In the genomic region with DNA sequence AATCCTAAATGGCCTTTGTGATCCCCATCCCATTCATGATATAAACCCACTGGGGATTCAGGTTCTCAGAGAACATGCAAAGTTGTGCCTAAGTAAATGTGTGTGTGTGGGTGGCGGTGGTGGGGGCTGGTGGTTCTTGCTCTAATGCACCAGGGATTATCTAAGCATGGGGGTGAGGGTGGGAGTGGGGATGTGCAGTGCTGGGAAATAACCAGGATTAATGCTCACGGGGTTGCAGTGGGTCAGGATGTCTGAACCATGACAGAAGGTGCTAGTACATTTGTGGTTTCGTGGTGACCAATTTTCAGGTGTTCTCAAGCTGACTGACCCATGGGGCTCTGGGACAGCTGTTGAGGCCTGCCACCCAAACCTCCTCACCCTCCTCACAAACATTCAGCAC, we compare ENCODE assay signal across 1 cellular context.
TF ChIP-seq lines count a peak whose summit lies in the region.

No MANE protein-coding gene starts in this region.

TF ChIP-seq in GM12878, 131 proteins besides CTCF, POLR2A, EP300 and RAD21 (continues in another document):
- TF ChIP-seq SP1 (IDR thresholded peaks at IDR 0.05; ENCODE audit: low read depth, low read length): no peak
- TF ChIP-seq, protein P1, sequence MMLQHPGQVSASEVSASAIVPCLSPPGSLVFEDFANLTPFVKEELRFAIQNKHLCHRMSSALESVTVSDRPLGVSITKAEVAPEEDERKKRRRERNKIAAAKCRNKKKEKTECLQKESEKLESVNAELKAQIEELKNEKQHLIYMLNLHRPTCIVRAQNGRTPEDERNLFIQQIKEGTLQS (IDR thresholded peaks at IDR 0.05; ENCODE audit: borderline replicate concordance, extremely low read depth, low read depth, low read length): no peak
- peak; percentile 76 for TF ChIP-seq BCL3 (IDR thresholded peaks at IDR 0.05; ENCODE audit: borderline replicate concordance, insufficient read depth, low read depth, low read length, poor library complexity, severe bottlenecking)
- TF ChIP-seq DPF2 (IDR thresholded peaks at IDR 0.05): peak; percentile 60
- TF ChIP-seq EED (IDR thresholded peaks at IDR 0.05; ENCODE audit: low read depth): peak; percentile 53; the same call in 1 of the 2 replicates
- TF ChIP-seq, protein P2, sequence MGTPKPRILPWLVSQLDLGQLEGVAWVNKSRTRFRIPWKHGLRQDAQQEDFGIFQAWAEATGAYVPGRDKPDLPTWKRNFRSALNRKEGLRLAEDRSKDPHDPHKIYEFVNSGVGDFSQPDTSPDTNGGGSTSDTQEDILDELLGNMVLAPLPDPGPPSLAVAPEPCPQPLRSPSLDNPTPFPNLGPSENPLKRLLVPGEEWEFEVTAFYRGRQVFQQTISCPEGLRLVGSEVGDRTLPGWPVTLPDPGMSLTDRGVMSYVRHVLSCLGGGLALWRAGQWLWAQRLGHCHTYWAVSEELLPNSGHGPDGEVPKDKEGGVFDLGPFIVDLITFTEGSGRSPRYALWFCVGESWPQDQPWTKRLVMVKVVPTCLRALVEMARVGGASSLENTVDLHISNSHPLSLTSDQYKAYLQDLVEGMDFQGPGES (IDR thresholded peaks at IDR 0.05): no peak
- no peak for TF ChIP-seq YY1 (IDR thresholded peaks at IDR 0.05; ENCODE audit: low read depth, low read length)
- TF ChIP-seq BACH1 (IDR thresholded peaks at IDR 0.05; ENCODE audit: borderline replicate concordance): no peak
- no peak for TF ChIP-seq CBX5 (IDR thresholded peaks at IDR 0.05; ENCODE audit: low read depth)
- no peak for TF ChIP-seq ZZZ3 (IDR thresholded peaks at IDR 0.05; ENCODE audit: control insufficient read depth, insufficient read length, low read depth)
- no peak for TF ChIP-seq NRF1 (conservative IDR thresholded peaks at IDR 0.05; ENCODE audit: low read depth, low read length)
- TF ChIP-seq, protein P3, sequence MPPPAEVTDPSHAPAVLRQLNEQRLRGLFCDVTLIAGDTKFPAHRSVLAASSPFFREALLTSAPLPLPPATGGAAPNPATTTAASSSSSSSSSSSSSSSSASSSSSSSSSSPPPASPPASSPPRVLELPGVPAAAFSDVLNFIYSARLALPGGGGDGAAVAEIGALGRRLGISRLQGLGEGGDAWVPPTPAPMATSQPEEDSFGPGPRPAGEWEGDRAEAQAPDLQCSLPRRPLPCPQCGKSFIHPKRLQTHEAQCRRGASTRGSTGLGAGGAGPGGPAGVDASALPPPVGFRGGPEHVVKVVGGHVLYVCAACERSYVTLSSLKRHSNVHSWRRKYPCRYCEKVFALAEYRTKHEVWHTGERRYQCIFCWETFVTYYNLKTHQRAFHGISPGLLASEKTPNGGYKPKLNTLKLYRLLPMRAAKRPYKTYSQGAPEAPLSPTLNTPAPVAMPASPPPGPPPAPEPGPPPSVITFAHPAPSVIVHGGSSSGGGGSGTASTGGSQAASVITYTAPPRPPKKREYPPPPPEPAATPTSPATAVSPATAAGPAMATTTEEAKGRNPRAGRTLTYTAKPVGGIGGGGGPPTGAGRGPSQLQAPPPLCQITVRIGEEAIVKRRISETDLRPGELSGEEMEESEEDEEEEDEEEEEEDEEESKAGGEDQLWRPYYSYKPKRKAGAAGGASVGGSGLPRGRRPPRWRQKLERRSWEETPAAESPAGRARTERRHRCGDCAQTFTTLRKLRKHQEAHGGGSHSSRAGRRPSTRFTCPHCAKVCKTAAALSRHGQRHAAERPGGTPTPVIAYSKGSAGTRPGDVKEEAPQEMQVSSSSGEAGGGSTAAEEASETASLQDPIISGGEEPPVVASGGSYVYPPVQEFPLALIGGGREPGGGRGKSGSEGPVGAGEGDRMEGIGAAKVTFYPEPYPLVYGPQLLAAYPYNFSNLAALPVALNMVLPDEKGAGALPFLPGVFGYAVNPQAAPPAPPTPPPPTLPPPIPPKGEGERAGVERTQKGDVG (CRISPR knock-in tag; IDR thresholded peaks at IDR 0.05): no peak
- TF ChIP-seq, protein P4, sequence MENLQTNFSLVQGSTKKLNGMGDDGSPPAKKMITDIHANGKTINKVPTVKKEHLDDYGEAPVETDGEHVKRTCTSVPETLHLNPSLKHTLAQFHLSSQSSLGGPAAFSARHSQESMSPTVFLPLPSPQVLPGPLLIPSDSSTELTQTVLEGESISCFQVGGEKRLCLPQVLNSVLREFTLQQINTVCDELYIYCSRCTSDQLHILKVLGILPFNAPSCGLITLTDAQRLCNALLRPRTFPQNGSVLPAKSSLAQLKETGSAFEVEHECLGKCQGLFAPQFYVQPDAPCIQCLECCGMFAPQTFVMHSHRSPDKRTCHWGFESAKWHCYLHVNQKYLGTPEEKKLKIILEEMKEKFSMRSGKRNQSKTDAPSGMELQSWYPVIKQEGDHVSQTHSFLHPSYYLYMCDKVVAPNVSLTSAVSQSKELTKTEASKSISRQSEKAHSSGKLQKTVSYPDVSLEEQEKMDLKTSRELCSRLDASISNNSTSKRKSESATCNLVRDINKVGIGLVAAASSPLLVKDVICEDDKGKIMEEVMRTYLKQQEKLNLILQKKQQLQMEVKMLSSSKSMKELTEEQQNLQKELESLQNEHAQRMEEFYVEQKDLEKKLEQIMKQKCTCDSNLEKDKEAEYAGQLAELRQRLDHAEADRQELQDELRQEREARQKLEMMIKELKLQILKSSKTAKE (IDR thresholded peaks at IDR 0.05; ENCODE audit: low read depth, poor library complexity, severe bottlenecking): no peak
- no peak for TF ChIP-seq NR2C1 (IDR thresholded peaks at IDR 0.05)
- TF ChIP-seq, protein P5, sequence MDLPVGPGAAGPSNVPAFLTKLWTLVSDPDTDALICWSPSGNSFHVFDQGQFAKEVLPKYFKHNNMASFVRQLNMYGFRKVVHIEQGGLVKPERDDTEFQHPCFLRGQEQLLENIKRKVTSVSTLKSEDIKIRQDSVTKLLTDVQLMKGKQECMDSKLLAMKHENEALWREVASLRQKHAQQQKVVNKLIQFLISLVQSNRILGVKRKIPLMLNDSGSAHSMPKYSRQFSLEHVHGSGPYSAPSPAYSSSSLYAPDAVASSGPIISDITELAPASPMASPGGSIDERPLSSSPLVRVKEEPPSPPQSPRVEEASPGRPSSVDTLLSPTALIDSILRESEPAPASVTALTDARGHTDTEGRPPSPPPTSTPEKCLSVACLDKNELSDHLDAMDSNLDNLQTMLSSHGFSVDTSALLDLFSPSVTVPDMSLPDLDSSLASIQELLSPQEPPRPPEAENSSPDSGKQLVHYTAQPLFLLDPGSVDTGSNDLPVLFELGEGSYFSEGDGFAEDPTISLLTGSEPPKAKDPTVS (IDR thresholded peaks at IDR 0.05; ENCODE audit: low read depth, low read length): no peak
- TF ChIP-seq, protein P6, sequence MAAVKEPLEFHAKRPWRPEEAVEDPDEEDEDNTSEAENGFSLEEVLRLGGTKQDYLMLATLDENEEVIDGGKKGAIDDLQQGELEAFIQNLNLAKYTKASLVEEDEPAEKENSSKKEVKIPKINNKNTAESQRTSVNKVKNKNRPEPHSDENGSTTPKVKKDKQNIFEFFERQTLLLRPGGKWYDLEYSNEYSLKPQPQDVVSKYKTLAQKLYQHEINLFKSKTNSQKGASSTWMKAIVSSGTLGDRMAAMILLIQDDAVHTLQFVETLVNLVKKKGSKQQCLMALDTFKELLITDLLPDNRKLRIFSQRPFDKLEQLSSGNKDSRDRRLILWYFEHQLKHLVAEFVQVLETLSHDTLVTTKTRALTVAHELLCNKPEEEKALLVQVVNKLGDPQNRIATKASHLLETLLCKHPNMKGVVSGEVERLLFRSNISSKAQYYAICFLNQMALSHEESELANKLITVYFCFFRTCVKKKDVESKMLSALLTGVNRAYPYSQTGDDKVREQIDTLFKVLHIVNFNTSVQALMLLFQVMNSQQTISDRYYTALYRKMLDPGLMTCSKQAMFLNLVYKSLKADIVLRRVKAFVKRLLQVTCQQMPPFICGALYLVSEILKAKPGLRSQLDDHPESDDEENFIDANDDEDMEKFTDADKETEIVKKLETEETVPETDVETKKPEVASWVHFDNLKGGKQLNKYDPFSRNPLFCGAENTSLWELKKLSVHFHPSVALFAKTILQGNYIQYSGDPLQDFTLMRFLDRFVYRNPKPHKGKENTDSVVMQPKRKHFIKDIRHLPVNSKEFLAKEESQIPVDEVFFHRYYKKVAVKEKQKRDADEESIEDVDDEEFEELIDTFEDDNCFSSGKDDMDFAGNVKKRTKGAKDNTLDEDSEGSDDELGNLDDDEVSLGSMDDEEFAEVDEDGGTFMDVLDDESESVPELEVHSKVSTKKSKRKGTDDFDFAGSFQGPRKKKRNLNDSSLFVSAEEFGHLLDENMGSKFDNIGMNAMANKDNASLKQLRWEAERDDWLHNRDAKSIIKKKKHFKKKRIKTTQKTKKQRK (IDR thresholded peaks at IDR 0.05; ENCODE audit: low read depth, low read length): no peak
- peak; percentile 26 to 47; a peak in 2 of 4 replicates for TF ChIP-seq BHLHE40 (IDR thresholded peaks at IDR 0.05; ENCODE audit: borderline replicate concordance in 1 of 2, low read depth in 2 of 2, low read length in 1 of 2)
- no peak for TF ChIP-seq BMI1 (IDR thresholded peaks at IDR 0.05; ENCODE audit: borderline replicate concordance)
- TF ChIP-seq SMAD1 (IDR thresholded peaks at IDR 0.05; ENCODE audit: low read depth, partially characterized antibody): no peak
- TF ChIP-seq MTA2 (IDR thresholded peaks at IDR 0.05; ENCODE audit: low read depth): peak; percentile 69
- no peak for TF ChIP-seq SRF (IDR thresholded peaks at IDR 0.05; ENCODE audit: low read depth in 2 of 2, low read length in 2 of 2)
- TF ChIP-seq, protein P7, sequence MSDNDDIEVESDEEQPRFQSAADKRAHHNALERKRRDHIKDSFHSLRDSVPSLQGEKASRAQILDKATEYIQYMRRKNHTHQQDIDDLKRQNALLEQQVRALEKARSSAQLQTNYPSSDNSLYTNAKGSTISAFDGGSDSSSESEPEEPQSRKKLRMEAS (IDR thresholded peaks at IDR 0.05; ENCODE audit: low read depth, low read length): no peak
- TF ChIP-seq NR2C2 (IDR thresholded peaks at IDR 0.05; ENCODE audit: borderline replicate concordance, control insufficient read depth, insufficient read length, low read depth): no peak
- peak; percentile 64; the same call in 1 of the 2 replicates for TF ChIP-seq BCL11A (IDR thresholded peaks at IDR 0.05; ENCODE audit: low read depth, low read length)
- TF ChIP-seq HDAC2 (IDR thresholded peaks at IDR 0.05): no peak
- TF ChIP-seq NFXL1 (IDR thresholded peaks at IDR 0.05; ENCODE audit: borderline replicate concordance): no peak
- no peak for TF ChIP-seq FOXK2 (IDR thresholded peaks at IDR 0.05)
- TF ChIP-seq TBL1XR1 (IDR thresholded peaks at IDR 0.05; ENCODE audit: low read depth, low read length): peak; percentile 16; the same call in 1 of the 2 replicates
- TF ChIP-seq ZNF24 (IDR thresholded peaks at IDR 0.05): no peak
- TF ChIP-seq, protein P8, sequence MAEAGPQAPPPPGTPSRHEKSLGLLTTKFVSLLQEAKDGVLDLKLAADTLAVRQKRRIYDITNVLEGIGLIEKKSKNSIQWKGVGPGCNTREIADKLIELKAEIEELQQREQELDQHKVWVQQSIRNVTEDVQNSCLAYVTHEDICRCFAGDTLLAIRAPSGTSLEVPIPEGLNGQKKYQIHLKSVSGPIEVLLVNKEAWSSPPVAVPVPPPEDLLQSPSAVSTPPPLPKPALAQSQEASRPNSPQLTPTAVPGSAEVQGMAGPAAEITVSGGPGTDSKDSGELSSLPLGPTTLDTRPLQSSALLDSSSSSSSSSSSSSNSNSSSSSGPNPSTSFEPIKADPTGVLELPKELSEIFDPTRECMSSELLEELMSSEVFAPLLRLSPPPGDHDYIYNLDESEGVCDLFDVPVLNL (IDR thresholded peaks at IDR 0.05; ENCODE audit: low read depth, low read length): no peak
- no peak for TF ChIP-seq SMC3 (IDR thresholded peaks at IDR 0.05; ENCODE audit: borderline replicate concordance, low read length)
- TF ChIP-seq USF1 (IDR thresholded peaks at IDR 0.05; ENCODE audit: borderline replicate concordance, extremely low read length, insufficient read depth, low read depth, low read length): no peak
- TF ChIP-seq BRCA1 (IDR thresholded peaks at IDR 0.05; ENCODE audit: low read depth, low read length): no peak
- peak; percentile 88 for TF ChIP-seq RUNX3 (IDR thresholded peaks at IDR 0.05; ENCODE audit: low read length)
- peak; percentile 82; the same call in 1 of the 2 replicates for TF ChIP-seq TCF3 (IDR thresholded peaks at IDR 0.05; ENCODE audit: borderline replicate concordance, insufficient read depth, low read depth, low read length)
- no peak for TF ChIP-seq POLR2AphosphoS5 (IDR thresholded peaks at IDR 0.05; ENCODE audit: low read length)
- no peak for TF ChIP-seq ZNF622 (IDR thresholded peaks at IDR 0.05)
- no peak for TF ChIP-seq ZSCAN29 (IDR thresholded peaks at IDR 0.05)
- no peak for TF ChIP-seq RB1 (IDR thresholded peaks at IDR 0.05; ENCODE audit: borderline replicate concordance)
- no peak for TF ChIP-seq HCFC1 (IDR thresholded peaks at IDR 0.05; ENCODE audit: low read length)
- TF ChIP-seq NFIC (IDR thresholded peaks at IDR 0.05; ENCODE audit: low read depth, low read length): peak; percentile 60
- TF ChIP-seq, protein P9, sequence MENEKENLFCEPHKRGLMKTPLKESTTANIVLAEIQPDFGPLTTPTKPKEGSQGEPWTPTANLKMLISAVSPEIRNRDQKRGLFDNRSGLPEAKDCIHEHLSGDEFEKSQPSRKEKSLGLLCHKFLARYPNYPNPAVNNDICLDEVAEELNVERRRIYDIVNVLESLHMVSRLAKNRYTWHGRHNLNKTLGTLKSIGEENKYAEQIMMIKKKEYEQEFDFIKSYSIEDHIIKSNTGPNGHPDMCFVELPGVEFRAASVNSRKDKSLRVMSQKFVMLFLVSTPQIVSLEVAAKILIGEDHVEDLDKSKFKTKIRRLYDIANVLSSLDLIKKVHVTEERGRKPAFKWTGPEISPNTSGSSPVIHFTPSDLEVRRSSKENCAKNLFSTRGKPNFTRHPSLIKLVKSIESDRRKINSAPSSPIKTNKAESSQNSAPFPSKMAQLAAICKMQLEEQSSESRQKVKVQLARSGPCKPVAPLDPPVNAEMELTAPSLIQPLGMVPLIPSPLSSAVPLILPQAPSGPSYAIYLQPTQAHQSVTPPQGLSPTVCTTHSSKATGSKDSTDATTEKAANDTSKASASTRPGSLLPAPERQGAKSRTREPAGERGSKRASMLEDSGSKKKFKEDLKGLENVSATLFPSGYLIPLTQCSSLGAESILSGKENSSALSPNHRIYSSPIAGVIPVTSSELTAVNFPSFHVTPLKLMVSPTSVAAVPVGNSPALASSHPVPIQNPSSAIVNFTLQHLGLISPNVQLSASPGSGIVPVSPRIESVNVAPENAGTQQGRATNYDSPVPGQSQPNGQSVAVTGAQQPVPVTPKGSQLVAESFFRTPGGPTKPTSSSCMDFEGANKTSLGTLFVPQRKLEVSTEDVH (IDR thresholded peaks at IDR 0.05; ENCODE audit: low read depth, partially characterized antibody): no peak
- no peak for TF ChIP-seq MTA3 (IDR thresholded peaks at IDR 0.05; ENCODE audit: borderline replicate concordance, low read length)
